Comparison of ENCODE assay signal across 8 cellular contexts in genomic region chr6:67224989-67225388, GRCh38.
"Had no signal": no experiment of that assay in that cellular context is flagged by ENCODE, and none has a peak within 500 bp of the region (broad histone marks: within the 10 kb centered on the region; RNA-seq: fewer than 3 reads in every experiment).

No MANE protein-coding gene starts in this region.

- DNase-seq: H9, HCEC 1CT, KBM-7 had no signal

- H3K27ac ChIP-seq: KMS-11 had no signal

- FAIRE-seq: H1, H54, HTR-8/SVneo had no signal

- H2AFZ ChIP-seq: GM23338 had no signal

- ATAC-seq: GM23338 had no signal

- H3K4me3 ChIP-seq: GM23338 had no signal

- H3K4me2 ChIP-seq: GM23338, KMS-11 had no signal

- H3K9ac ChIP-seq: KMS-11 had no signal
